15 cellular contexts compared by ENCODE assay signal in the genomic region with DNA sequence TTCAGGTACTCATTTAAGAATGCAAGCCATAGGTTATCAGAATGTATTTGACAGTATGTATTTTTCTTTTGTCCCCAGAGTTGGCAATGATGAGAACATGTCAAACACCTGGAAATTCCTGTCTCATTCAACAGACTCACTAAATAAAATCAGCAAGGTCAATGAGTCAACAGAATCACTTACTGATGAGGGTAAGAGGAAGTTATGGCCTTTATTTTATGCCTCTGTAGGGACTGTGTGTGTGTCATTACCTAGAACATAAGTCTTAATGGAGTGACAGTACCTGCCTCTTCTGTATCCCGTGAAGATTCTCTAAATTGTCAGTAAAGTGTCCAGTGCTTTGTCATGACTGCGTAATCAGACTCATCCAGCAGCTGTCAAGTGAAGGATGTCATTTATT.
DNase-seq lines count a peak whose midpoint lies in the region; ATAC-seq and TF ChIP-seq lines count a peak whose summit lies in the region.
"Had no signal": no experiment of that assay in that cellular context is flagged by ENCODE, and none has a peak within 500 bp of the region (broad histone marks: within the 10 kb centered on the region; RNA-seq: fewer than 3 reads in every experiment).

No MANE protein-coding gene starts in this region.

- H3K36me3 ChIP-seq in cardiac muscle cell (peaks cover 30% of the 10 kb centered on the region), OCI-LY1 (ENCODE audit: insufficient read depth, low read length) (peaks cover 88% of the 10 kb centered on the region), right atrium auricular region (peaks cover 89% of the 10 kb centered on the region), thyroid gland (peaks cover 30 to 37% of the 10 kb centered on the region in 2 donors)

- H4K20me1 ChIP-seq in OCI-LY1 (ENCODE audit: insufficient read depth, low read length) = no peaks in the 10 kb centered on the region

- DNase-seq in cardiac muscle cell (ENCODE audit: low read depth in 1 of 2, low spot score in 1 of 2) = no peak
- DNase-seq in cardiac septum (ENCODE audit: low spot score) = no peak
- DNase-seq in right atrium auricular region (ENCODE audit: low spot score) = no peak
- no peak for DNase-seq in thyroid gland
- DNase-seq in activated effector memory CD4-positive, alpha-beta T cell treated with anti-CD3 and anti-CD28 coated beads, Interleukin-2, amount 50 U/mL, for 16 hours = no peak
- DNase-seq: activated CD4-positive, CD25-positive, alpha-beta regulatory T cell treated with anti-CD3 and anti-CD28 coated beads, Interleukin-2, amount 50 U/mL, for 72 hours; amygdala; Calu3; cerebellar nuclear complex; NCI-H1436; NCI-H2227 treated with DMSO at 0.1 percent for 48 hours; nucleus accumbens had no signal

- no peak overlapping the region for H3K4me2 ChIP-seq in OCI-LY1 (ENCODE audit: low read length)

- WGBS in thyroid gland, 2 donors = 95 to 97% methylated on average over 2 of the region's 2 CpGs

- H2AFZ ChIP-seq in OCI-LY1 (ENCODE audit: low read length) = no peak overlapping the region

- no peak overlapping the region for H3K9ac ChIP-seq in OCI-LY1 (ENCODE audit: low read length)

- no peak overlapping the region for H3K4me3 ChIP-seq in cardiac muscle cell
- no peak overlapping the region for H3K4me3 ChIP-seq in OCI-LY1 (ENCODE audit: low read depth, low read length, poor library complexity, severe bottlenecking)
- no peak overlapping the region for H3K4me3 ChIP-seq in right atrium auricular region
- H3K4me3 ChIP-seq in thyroid gland (replicated peaks in 1 of 3) = no peak overlapping the region

- TF ChIP-seq POLR2A in thyroid gland (IDR thresholded peaks at IDR 0.05) = no peak

- intact Hi-C loops in cardiac septum (cut with DNase I) = no loop called here
- intact Hi-C loops in thyroid gland (cut with DNase I) = no loop called here

- no peak for TF ChIP-seq CTCF in cardiac muscle cell (IDR thresholded peaks at IDR 0.05; ENCODE audit: low read depth, low read length)
- no peak for TF ChIP-seq CTCF in OCI-LY1 (IDR thresholded peaks at IDR 0.05; ENCODE audit: low read length)
- TF ChIP-seq CTCF in right atrium auricular region (IDR thresholded peaks at IDR 0.05) = no peak
- TF ChIP-seq CTCF in thyroid gland (IDR thresholded peaks at IDR 0.05) = no peak

- H3K4me1 ChIP-seq in cardiac muscle cell (ENCODE audit: low read depth) = peaks cover 25% of the 10 kb centered on the region
- peaks cover 45% of the 10 kb centered on the region for H3K4me1 ChIP-seq in OCI-LY1 (ENCODE audit: insufficient read depth, low read length, severe bottlenecking)
- peaks cover 0 to 19% of the 10 kb centered on the region in 2 donors for H3K4me1 ChIP-seq in right atrium auricular region
- peaks cover 22 to 55% of the 10 kb centered on the region in 2 donors for H3K4me1 ChIP-seq in thyroid gland

- H3K27ac ChIP-seq in cardiac muscle cell = peak overlapping the region; percentile 73
- H3K27ac ChIP-seq in OCI-LY1 (ENCODE audit: low read depth, low read length, poor library complexity, severe bottlenecking) = peak overlapping the region; percentile 90
- H3K27ac ChIP-seq in right atrium auricular region = peak overlapping the region; percentile 67 to 76
- H3K27ac ChIP-seq in thyroid gland = peak overlapping the region; percentile 4 to 84 (median 76)

- H3K27me3 ChIP-seq in cardiac muscle cell = no peaks in the 10 kb centered on the region
- H3K27me3 ChIP-seq in OCI-LY1 (ENCODE audit: insufficient read depth, low read length) = no peaks in the 10 kb centered on the region
- H3K27me3 ChIP-seq in right atrium auricular region = no peaks in the 10 kb centered on the region
- H3K27me3 ChIP-seq in thyroid gland = no peaks in the 10 kb centered on the region

- no peaks in the 10 kb centered on the region for H3K79me2 ChIP-seq in OCI-LY1 (ENCODE audit: insufficient read depth, low read length)

- no peak for ATAC-seq in GM19324 (IDR thresholded peaks at IDR 0.05; ENCODE audit: low FRiP score, unreplicated experiment)
- no peak for ATAC-seq in HG02885 (IDR thresholded peaks at IDR 0.05; ENCODE audit: poor library complexity, unreplicated experiment)

- no peaks in the 10 kb centered on the region for H3K9me3 ChIP-seq in cardiac muscle cell (ENCODE audit: low read depth)
- no peaks in the 10 kb centered on the region for H3K9me3 ChIP-seq in OCI-LY1 (ENCODE audit: low read length)
- H3K9me3 ChIP-seq in right atrium auricular region = no peaks in the 10 kb centered on the region
- no peaks in the 10 kb centered on the region for H3K9me3 ChIP-seq in thyroid gland

- H3F3A ChIP-seq in OCI-LY1 (ENCODE audit: insufficient read depth, low read length) = 0 out of 2 replicates have a peak, but pooled peaks cover 3% of the 10 kb centered on the region

- no peaks in the 10 kb centered on the region for H3K9me2 ChIP-seq in OCI-LY1 (ENCODE audit: low read depth, low read length)
